Comparison of ENCODE assay signal across 17 cellular contexts in genomic region chr2:78011251-78011650, GRCh38.
DNase-seq lines count a peak whose midpoint lies in the region; ATAC-seq lines count a peak whose summit lies in the region.
"Had no signal": no experiment of that assay in that cellular context is flagged by ENCODE, and none has a peak within 500 bp of the region (broad histone marks: within the 10 kb centered on the region; RNA-seq: fewer than 3 reads in every experiment).

No MANE protein-coding gene starts in this region.

- peaks cover 6% of the 10 kb centered on the region for H3K9me3 Mint-ChIP-seq in activated naive CD4-positive, alpha-beta T cell treated with anti-CD3 and anti-CD28 coated beads, Interleukin-2, amount 10 ng/mL, durations not matched to agents 7 days and 5 days

- peak overlapping the region; percentile 19 for H3K27ac ChIP-seq in temporal lobe (ENCODE audit: low read depth, low read length)
- H3K27ac ChIP-seq: BLaER1 treated with 17β-estradiol and CSF1 and Interleukin-3, amounts not matched to agents 10 nM and 100 nM; GM23248 had no signal

- H3K27ac Mint-ChIP-seq in activated naive CD4-positive, alpha-beta T cell treated with anti-CD3 and anti-CD28 coated beads, Interleukin-2, amount 10 ng/mL, durations not matched to agents 7 days and 5 days, result no peak overlapping the region
- H3K27ac Mint-ChIP-seq: B cell; CD8-positive, alpha-beta T cell had no signal

- no peaks in the 10 kb centered on the region for H3K4me1 Mint-ChIP-seq in activated naive CD4-positive, alpha-beta T cell treated with anti-CD3 and anti-CD28 coated beads, Interleukin-2, amount 10 ng/mL, durations not matched to agents 7 days and 5 days
- H3K4me1 Mint-ChIP-seq: B cell had no signal

- no peak overlapping the region for H3K4me3 Mint-ChIP-seq in activated naive CD4-positive, alpha-beta T cell treated with anti-CD3 and anti-CD28 coated beads, Interleukin-2, amount 10 ng/mL, durations not matched to agents 7 days and 5 days
- H3K4me3 Mint-ChIP-seq: B cell; CD8-positive, alpha-beta T cell had no signal

- no peaks in the 10 kb centered on the region for H3K36me3 Mint-ChIP-seq in activated naive CD4-positive, alpha-beta T cell treated with anti-CD3 and anti-CD28 coated beads, Interleukin-2, amount 10 ng/mL, durations not matched to agents 7 days and 5 days
- H3K36me3 Mint-ChIP-seq: CD8-positive, alpha-beta T cell had no signal

- no peak for ATAC-seq in GM21360 (IDR thresholded peaks at IDR 0.05; ENCODE audit: unreplicated experiment)
- ATAC-seq: CD8-positive, alpha-beta T cell; GM12878 had no signal

- DNase-seq in NCI-H526 treated with DMSO at 0.1 percent for 48 hours (lab: John Stamatoyannopoulos, UW), result peak; percentile 84
- DNase-seq in foreskin melanocyte, result peak; percentile 8
- DNase-seq in midbrain (lab: John Stamatoyannopoulos, UW), result peak; percentile 19
- no peak for DNase-seq in activated naive CD4-positive, alpha-beta T cell treated with anti-CD3 and anti-CD28 coated beads, Interleukin-2, amount 10 ng/mL, durations not matched to agents 7 days and 5 days
- DNase-seq in NCI-H2029 (lab: John Stamatoyannopoulos, UW), result no peak
- DNase-seq: CD8-positive, alpha-beta T cell; DMS 273 treated with DMSO at 0.1 percent for 48 hours; DMS53; DND-41; EL; GM23248; IMR-90 had no signal

- no peaks in the 10 kb centered on the region for H3K27me3 Mint-ChIP-seq in activated naive CD4-positive, alpha-beta T cell treated with anti-CD3 and anti-CD28 coated beads, Interleukin-2, amount 10 ng/mL, durations not matched to agents 7 days and 5 days
- H3K27me3 Mint-ChIP-seq: B cell had no signal

- CTCF ChIA-PET in activated naive CD4-positive, alpha-beta T cell treated with anti-CD3 and anti-CD28 coated beads, Interleukin-2, amount 10 ng/mL, durations not matched to agents 7 days and 5 days (lab: Charles Lee), result no interaction called here

Comparison
In these comparisons a context has a peak if more than half of its experiments do, and no peak if none do; other contexts are left out.
1. DNase-seq: peak in NCI-H526 treated with DMSO at 0.1 percent for 48 hours (single experiment), foreskin melanocyte (single experiment) and midbrain (single experiment); none in activated naive CD4-positive, alpha-beta T cell treated with anti-CD3 and anti-CD28 coated beads, Interleukin-2, amount 10 ng/mL, durations not matched to agents 7 days and 5 days (single experiment) and NCI-H2029 (single experiment).